8 cellular contexts compared by ENCODE assay signal in the genomic region with DNA sequence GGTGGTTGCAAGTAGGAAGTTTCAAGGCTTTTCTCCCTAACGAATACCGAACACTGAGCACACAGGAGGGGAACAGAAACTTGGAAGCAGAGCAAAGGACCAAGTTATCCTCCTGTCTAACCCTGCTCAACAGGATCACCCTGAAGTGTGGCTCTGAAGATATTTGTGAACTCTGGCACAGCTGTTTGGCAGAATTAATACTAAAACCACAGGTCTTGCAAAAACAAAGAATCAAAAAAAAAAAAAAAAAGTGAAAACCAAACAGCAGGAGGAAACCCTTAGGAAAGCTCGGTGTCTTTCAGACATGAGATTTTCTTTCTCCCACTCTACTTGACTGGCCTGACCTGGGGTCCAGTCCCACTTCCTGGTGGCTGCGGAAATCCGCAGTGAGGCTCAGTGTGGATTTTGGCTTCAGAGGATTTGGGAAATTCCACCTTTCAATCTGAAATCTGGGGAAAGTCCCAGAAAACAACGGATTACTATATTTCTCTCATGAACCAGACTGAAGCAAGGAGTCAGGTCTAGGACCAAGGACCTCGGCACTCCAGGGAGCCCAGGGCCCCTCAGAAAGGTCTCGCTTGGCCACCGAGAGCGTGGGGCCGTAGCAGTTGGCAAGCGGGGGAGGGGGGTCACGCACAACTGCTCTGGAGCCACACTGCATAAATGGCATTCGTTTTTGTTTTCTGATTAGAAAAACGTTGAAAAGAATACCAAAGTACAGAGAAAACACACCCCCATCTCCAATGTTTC. TPM values are rescaled to one million over a fixed set of nuclear protein-coding genes. Genes with fewer than 3 reads are reported as not detected.
A peak's percentile ranks its signal among the peaks of the same experiment; 100 is the strongest.
DNase-seq lines count a peak whose midpoint lies in the region; ATAC-seq and TF ChIP-seq lines count a peak whose summit lies in the region.

No MANE protein-coding gene starts in this region.

- no peaks in the 10 kb centered on the region for H3K9me3 ChIP-seq in breast epithelium

- H3K4me3 ChIP-seq in breast epithelium (peak overlapping the region; percentile 78 to 92 (median 80)), kidney epithelial cell (ENCODE audit: low read depth, low read length) (peak overlapping the region; percentile 68)

- peak overlapping the region; percentile 90 to 94 for H3K27ac ChIP-seq in breast epithelium

- intact Hi-C loops in breast epithelium (cut with DNase I; ENCODE audit: low total_unique reads) = no loop called here

- TF ChIP-seq POLR2A in breast epithelium (IDR thresholded peaks at IDR 0.05) = no peak

- peak; percentile 31 to 33 for ATAC-seq in stimulated activated naive B cell treated with anti-CD40 and anti-IgM and Interleukin-4, amounts not matched to agents 10 μg/mL and 1 μg/mL and 100 μg/mL, for 72 hours (replicated peaks)

- H3K9me3 Mint-ChIP-seq in stimulated activated naive B cell treated with anti-CD40 and anti-IgM and Interleukin-4, amounts not matched to agents 10 μg/mL and 1 μg/mL and 100 μg/mL, for 72 hours = peaks cover 0 to 5% of the 10 kb centered on the region in 2 donors

- H3K27me3 Mint-ChIP-seq in stimulated activated naive B cell treated with anti-CD40 and anti-IgM and Interleukin-4, amounts not matched to agents 10 μg/mL and 1 μg/mL and 100 μg/mL, for 72 hours = no peaks in the 10 kb centered on the region

- peak overlapping the region; percentile 94 to 96 for H3K4me3 Mint-ChIP-seq in stimulated activated naive B cell treated with anti-CD40 and anti-IgM and Interleukin-4, amounts not matched to agents 10 μg/mL and 1 μg/mL and 100 μg/mL, for 72 hours

- H3K36me3 ChIP-seq in breast epithelium (no peaks in the 10 kb centered on the region), kidney epithelial cell (ENCODE audit: control insufficient read depth, insufficient read depth, low read length) (no peaks in the 10 kb centered on the region)

- DNase-seq in NCI-H1417 (lab: John Stamatoyannopoulos, UW) = peak in 2 of 3 experiments; percentile 31 to 68
- no peak for DNase-seq in NCI-H1417 treated with DMSO at 0.1 percent for 48 hours (lab: John Stamatoyannopoulos, UW)
- peak; percentile 11 for DNase-seq in NCI-H526 treated with DMSO at 0.1 percent for 48 hours (lab: John Stamatoyannopoulos, UW)
- DNase-seq in breast epithelium (ENCODE audit: low spot score in 2 of 2) = peak in 1 of 2 donors; percentile 47
- no peak for DNase-seq in kidney epithelial cell (ENCODE audit: low read depth)
- DNase-seq in stimulated activated naive B cell treated with anti-CD40 and anti-IgM and Interleukin-4, amounts not matched to agents 10 μg/mL and 1 μg/mL and 100 μg/mL, for 72 hours = no peak
- DNase-seq in middle frontal gyrus (ENCODE audit: extremely low spot score, low spot score) = no peak
- no peak for DNase-seq in cortex of kidney (lab: John Stamatoyannopoulos, UW)

- peak overlapping the region; percentile 97 for H3K27ac Mint-ChIP-seq in stimulated activated naive B cell treated with anti-CD40 and anti-IgM and Interleukin-4, amounts not matched to agents 10 μg/mL and 1 μg/mL and 100 μg/mL, for 72 hours

- H3K4me1 ChIP-seq in breast epithelium = no peaks in the 10 kb centered on the region

- no peaks in the 10 kb centered on the region for H3K27me3 ChIP-seq in breast epithelium
- no peaks in the 10 kb centered on the region for H3K27me3 ChIP-seq in kidney epithelial cell (ENCODE audit: control insufficient read depth, insufficient read depth, low read length)

- no peak for TF ChIP-seq CTCF in breast epithelium (IDR thresholded peaks at IDR 0.05)
- TF ChIP-seq CTCF in kidney epithelial cell (IDR thresholded peaks at IDR 0.05; ENCODE audit: insufficient read depth, low read length, poor library complexity, severe bottlenecking) = no peak

- peaks cover 46 to 80% of the 10 kb centered on the region in 2 donors for H3K4me1 Mint-ChIP-seq in stimulated activated naive B cell treated with anti-CD40 and anti-IgM and Interleukin-4, amounts not matched to agents 10 μg/mL and 1 μg/mL and 100 μg/mL, for 72 hours

- H3K36me3 Mint-ChIP-seq in stimulated activated naive B cell treated with anti-CD40 and anti-IgM and Interleukin-4, amounts not matched to agents 10 μg/mL and 1 μg/mL and 100 μg/mL, for 72 hours = peaks cover 19% of the 10 kb centered on the region in 2 donors

RNA-seq across cellular contexts. Expression of gene TIFA, which starts 0.9 kb away (rescaled TPM):
- total RNA-seq in breast epithelium = 10 to 100 TPM in 2 of 3 donors, 1 to 10 TPM in 1; 2.6 to 27.1 (median 16.7) TPM
- total RNA-seq in kidney epithelial cell = 8.3 and 9.0 TPM in 2 replicates

RNA-seq across cellular contexts. Expression of gene ALPK1, which starts 12.3 kb away (rescaled TPM):
- total RNA-seq in breast epithelium (10 to 100 TPM; 20.5 to 59.3 (median 53.3) TPM), kidney epithelial cell (12.5 and 19.7 TPM in 2 replicates)

RNA-seq across cellular contexts. Expression of gene AP1AR, which starts 53.2 kb away (rescaled TPM):
- total RNA-seq in breast epithelium (10 to 100 TPM; 20.2 to 36.1 (median 23.6) TPM), kidney epithelial cell (22.0 and 31.0 TPM in 2 replicates)

Comparison
In these comparisons a context has a peak if more than half of its experiments do, and no peak if none do; other contexts are left out.
1. DNase-seq: peak in NCI-H1417 (2 of 3) and NCI-H526 treated with DMSO at 0.1 percent for 48 hours (single experiment); none in NCI-H1417 treated with DMSO at 0.1 percent for 48 hours (single experiment), kidney epithelial cell (single experiment), stimulated activated naive B cell treated with anti-CD40 and anti-IgM and Interleukin-4, amounts not matched to agents 10 μg/mL and 1 μg/mL and 100 μg/mL, for 72 hours (single experiment), middle frontal gyrus (single experiment) and cortex of kidney (single experiment).